1 cellular context compared by ENCODE assay signal in the genomic region with DNA sequence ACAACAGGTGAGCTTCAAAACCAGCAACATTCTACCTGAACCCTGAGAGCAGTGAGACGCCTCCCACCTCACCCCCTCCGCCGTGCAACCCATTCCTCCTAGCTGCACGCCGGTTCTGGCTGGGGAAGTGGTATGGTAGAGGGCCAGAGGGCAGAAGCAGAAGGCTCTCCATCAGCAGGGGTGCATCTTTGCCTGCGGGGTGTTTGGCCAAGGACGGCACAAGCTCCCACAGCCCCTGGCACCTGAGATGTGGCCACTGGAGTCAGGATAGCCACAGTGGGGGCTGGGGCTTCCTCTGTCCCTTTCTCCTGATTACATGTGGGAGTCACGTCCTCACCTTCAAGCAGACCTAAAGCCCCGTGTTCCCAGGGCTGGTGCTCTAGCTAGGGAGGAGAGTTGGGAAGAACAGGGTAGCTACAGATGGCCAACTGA.
TF ChIP-seq lines count a peak whose summit lies in the region.

No MANE protein-coding gene starts in this region.

TF ChIP-seq in GM23338, 12 proteins besides CTCF, POLR2A, EP300 and RAD21 (continued from another document):
- TF ChIP-seq ZNF462 (CRISPR knock-in tag; IDR thresholded peaks at IDR 0.05) (no peak), POLR2AphosphoS5 (IDR thresholded peaks at IDR 0.05; ENCODE audit: low read depth) (no peak), NANOG (IDR thresholded peaks at IDR 0.05; ENCODE audit: borderline replicate concordance) (no peak), STAT1 (IDR thresholded peaks at IDR 0.05; ENCODE audit: unreplicated experiment) (no peak), EZH2 (IDR thresholded peaks at IDR 0.05; ENCODE audit: low read depth, unreplicated experiment) (no peak), REST (IDR thresholded peaks at IDR 0.05; ENCODE audit: unreplicated experiment) (no peak), ZNF331 (CRISPR knock-in tag; IDR thresholded peaks at IDR 0.05; ENCODE audit: low read depth) (no peak), CREB1 (CRISPR knock-in tag; IDR thresholded peaks at IDR 0.05; ENCODE audit: low read depth) (no peak), EZH2phosphoT487 (IDR thresholded peaks at IDR 0.05; ENCODE audit: unreplicated experiment) (no peak)
- TF ChIP-seq, protein P1, sequence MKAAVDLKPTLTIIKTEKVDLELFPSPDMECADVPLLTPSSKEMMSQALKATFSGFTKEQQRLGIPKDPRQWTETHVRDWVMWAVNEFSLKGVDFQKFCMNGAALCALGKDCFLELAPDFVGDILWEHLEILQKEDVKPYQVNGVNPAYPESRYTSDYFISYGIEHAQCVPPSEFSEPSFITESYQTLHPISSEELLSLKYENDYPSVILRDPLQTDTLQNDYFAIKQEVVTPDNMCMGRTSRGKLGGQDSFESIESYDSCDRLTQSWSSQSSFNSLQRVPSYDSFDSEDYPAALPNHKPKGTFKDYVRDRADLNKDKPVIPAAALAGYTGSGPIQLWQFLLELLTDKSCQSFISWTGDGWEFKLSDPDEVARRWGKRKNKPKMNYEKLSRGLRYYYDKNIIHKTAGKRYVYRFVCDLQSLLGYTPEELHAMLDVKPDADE (IDR thresholded peaks at IDR 0.05), result no peak
TF ChIP-seq in GM23338: peak in this region for 0.
